Comparison of ENCODE assay signal across 1 cellular context in the genomic region with DNA sequence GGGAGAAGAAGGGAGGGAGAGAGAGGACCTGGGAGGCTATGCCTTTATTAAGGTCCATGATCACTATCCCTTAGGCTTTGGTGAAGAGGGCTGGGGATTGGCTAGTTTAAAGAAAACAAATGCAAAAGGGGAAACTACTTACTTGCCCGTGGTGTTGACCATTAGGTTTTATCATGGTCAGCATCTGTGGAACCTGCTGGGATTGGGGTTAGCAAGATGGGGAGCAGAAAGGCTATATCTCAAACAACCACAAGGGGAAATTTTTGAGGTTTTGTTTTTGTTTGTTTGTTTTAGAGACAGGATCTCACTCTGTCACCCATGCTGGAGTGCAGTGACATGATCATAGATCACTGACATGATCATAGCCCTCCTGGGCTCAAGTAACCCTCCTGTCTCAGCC.
TF ChIP-seq lines count a peak whose summit lies in the region.

No MANE protein-coding gene starts in this region.

TF ChIP-seq in H1, 55 proteins besides CTCF, POLR2A, EP300 and RAD21 (continued from another document):
- TF ChIP-seq GTF2F1 (IDR thresholded peaks at IDR 0.05; ENCODE audit: borderline replicate concordance, low read depth, low read length) (no peak), ASH2L (IDR thresholded peaks at IDR 0.05; ENCODE audit: low read length) (no peak), TAF1 (IDR thresholded peaks at IDR 0.05; ENCODE audit: low read depth, low read length) (no peak), KDM4A (IDR thresholded peaks at IDR 0.05; ENCODE audit: low read depth, low read length, severe bottlenecking) (no peak), TBP (IDR thresholded peaks at IDR 0.05; ENCODE audit: low read depth, low read length) (no peak)
